ENCODE assay signal across 21 cellular contexts in genomic region chr3:18354706-18355105, GRCh38.
DNase-seq lines count a peak whose midpoint lies in the region; ATAC-seq, FAIRE-seq and TF ChIP-seq lines count a peak whose summit lies in the region.
"Had no signal": no experiment of that assay in that cellular context is flagged by ENCODE, and none has a peak within 500 bp of the region (broad histone marks: within the 10 kb centered on the region; RNA-seq: fewer than 3 reads in every experiment).

No MANE protein-coding gene starts in this region.

- TF ChIP-seq POLR2A in thyroid gland (IDR thresholded peaks at IDR 0.05): no peak
- TF ChIP-seq POLR2A in lower leg skin (IDR thresholded peaks at IDR 0.05): no peak

- TF ChIP-seq CTCF in CD4-positive, alpha-beta T cell (IDR thresholded peaks at IDR 0.05): no peak
- TF ChIP-seq CTCF in GM23338 (conservative IDR thresholded peaks at IDR 0.05; ENCODE audit: low read depth in 2 of 2): no peak
- TF ChIP-seq CTCF in thyroid gland (IDR thresholded peaks at IDR 0.05): no peak
- TF ChIP-seq CTCF in pancreas (IDR thresholded peaks at IDR 0.05): no peak
- no peak for TF ChIP-seq CTCF in lower leg skin (IDR thresholded peaks at IDR 0.05)

- H3K27ac ChIP-seq in CD4-positive, alpha-beta T cell (ENCODE audit: low read depth, low read length): no peak overlapping the region
- H3K27ac ChIP-seq in GM23338 (ENCODE audit: low read depth) (0 out of 2 replicates have a peak overlapping the region, but pooled peaks have one; percentile 7), thyroid gland (no peak overlapping the region), pancreas (no peak overlapping the region)
- H3K27ac ChIP-seq: C4-2B, KMS-11, PC-9, RWPE1 had no signal

- CTCF ChIA-PET in CD4-positive, alpha-beta T cell (lab: Charles Lee): interaction anchor here (1.4 to 1.6 kb wide), 2 partner anchors 10 to 34 kb away, joined by 4 to 6 read pairs; no protein-coding TSS in a partner anchor

- H3K4me2 ChIP-seq in GM23338: peak overlapping the region; percentile 35; the same call in 1 of the 2 replicates
- H3K4me2 ChIP-seq: KMS-11, PC-9 had no signal

- no peaks in the 10 kb centered on the region for H3F3A ChIP-seq in GM23338 (replicated peaks; ENCODE audit: low read depth)

- no peak for DNase-seq in CD4-positive, alpha-beta T cell
- no peak for DNase-seq in GM23338 (ENCODE audit: low spot score)
- no peak for DNase-seq in thyroid gland
- DNase-seq in pancreas: no peak
- DNase-seq in lower leg skin (ENCODE audit: low spot score in 2 of 2): no peak
- DNase-seq: DND-41, GDM1, GOT3, MV-4-11, NCI-H1417 treated with DMSO at 0.1 percent for 48 hours, NCI-H187 treated with DMSO at 0.1 percent for 48 hours, NCI-H226, NCI-H524, PC-9, SIG-M5 had no signal

- H3K4me3 Mint-ChIP-seq in CD4-positive, alpha-beta T cell: no peak overlapping the region
- H3K4me3 Mint-ChIP-seq in GM23338: no peak overlapping the region

- H3K36me3 ChIP-seq in GM23338 (ENCODE audit: insufficient read depth) (no peaks in the 10 kb centered on the region), endocrine pancreas (ENCODE audit: control insufficient read depth, insufficient read depth, low read length) (no peaks in the 10 kb centered on the region), thyroid gland (peaks cover 0 to 7% of the 10 kb centered on the region in 2 donors), pancreas (peaks cover 0 to 4% (median 0%) of the 10 kb centered on the region in 3 donors)

- no peaks in the 10 kb centered on the region for H3K9me3 Mint-ChIP-seq in CD4-positive, alpha-beta T cell
- H3K9me3 Mint-ChIP-seq in GM23338: no peaks in the 10 kb centered on the region

- H3K4me1 ChIP-seq in GM23338 (ENCODE audit: insufficient read depth): peaks cover 41% of the 10 kb centered on the region
- peaks cover 56% of the 10 kb centered on the region for H3K4me1 ChIP-seq in endocrine pancreas (ENCODE audit: control insufficient read depth, insufficient read depth, low read length)
- no peaks in the 10 kb centered on the region for H3K4me1 ChIP-seq in thyroid gland
- peaks cover 8 to 14% (median 13%) of the 10 kb centered on the region in 3 donors for H3K4me1 ChIP-seq in pancreas

- no peaks in the 10 kb centered on the region for H3K27me3 Mint-ChIP-seq in CD4-positive, alpha-beta T cell
- no peaks in the 10 kb centered on the region for H3K27me3 Mint-ChIP-seq in GM23338 (ENCODE audit: insufficient read depth, low read depth, poor library complexity)

- H3K4me1 Mint-ChIP-seq in CD4-positive, alpha-beta T cell (ENCODE audit: low read depth): peaks cover 65% of the 10 kb centered on the region
- peaks cover 60% of the 10 kb centered on the region for H3K4me1 Mint-ChIP-seq in GM23338

- 86 to 90% methylated on average over 5 of the region's 5 CpGs for WGBS in thyroid gland, 2 donors
- 40 to 41% methylated on average over 5 of the region's 5 CpGs for WGBS in pancreas, 2 donors
- WGBS in lower leg skin, 2 donors: 68 to 69% methylated on average over 5 of the region's 5 CpGs

- H3K79me2 ChIP-seq in GM23338 (replicated peaks; ENCODE audit: insufficient read depth): no peaks in the 10 kb centered on the region

- H4K20me1 ChIP-seq in GM23338 (replicated peaks; ENCODE audit: insufficient read depth): no peaks in the 10 kb centered on the region

- no peak overlapping the region for H2AFZ ChIP-seq in GM23338
- H2AFZ ChIP-seq: PC-9 had no signal

- peak; percentile 83 for FAIRE-seq in islet of Langerhans (lab: Jason Lieb, UNC)
- no peak for FAIRE-seq in pancreas (lab: Jason Lieb, UNC)

- H3K36me3 Mint-ChIP-seq in CD4-positive, alpha-beta T cell (ENCODE audit: low read depth): peaks cover 90% of the 10 kb centered on the region
- peaks cover 6% of the 10 kb centered on the region; the same call in 1 of the 3 replicates for H3K36me3 Mint-ChIP-seq in GM23338 (ENCODE audit: low read depth)

- ATAC-seq in CD4-positive, alpha-beta T cell (ENCODE audit: poor library complexity): no peak
- ATAC-seq in GM23338 (no peak), HG03469 (IDR thresholded peaks at IDR 0.05; ENCODE audit: unreplicated experiment) (no peak), pancreas (no peak)

- no peaks in the 10 kb centered on the region for H3K27me3 ChIP-seq in CD4-positive, alpha-beta T cell (ENCODE audit: control insufficient read depth, insufficient read depth, low read length)
- no peaks in the 10 kb centered on the region for H3K27me3 ChIP-seq in GM23338 (ENCODE audit: insufficient read depth)
- H3K27me3 ChIP-seq in endocrine pancreas (ENCODE audit: control insufficient read depth, insufficient read depth, low read length): no peaks in the 10 kb centered on the region
- H3K27me3 ChIP-seq in thyroid gland: no peaks in the 10 kb centered on the region
- H3K27me3 ChIP-seq in pancreas: no peaks in the 10 kb centered on the region

- no peak overlapping the region for H3K9ac ChIP-seq in endocrine pancreas (ENCODE audit: control insufficient read depth, insufficient read depth, low read length)
- H3K9ac ChIP-seq: KMS-11 had no signal

- POLR2A ChIA-PET in CD4-positive, alpha-beta T cell (lab: Charles Lee): no interaction called here

- H3K9me2 ChIP-seq in GM23338 (ENCODE audit: insufficient read depth): no peaks in the 10 kb centered on the region

- no peaks in the 10 kb centered on the region for H3K9me3 ChIP-seq in CD4-positive, alpha-beta T cell (ENCODE audit: control insufficient read depth, low read length)
- no peaks in the 10 kb centered on the region for H3K9me3 ChIP-seq in endocrine pancreas (ENCODE audit: control insufficient read depth, low read length)
- H3K9me3 ChIP-seq in thyroid gland: no peaks in the 10 kb centered on the region
- no peaks in the 10 kb centered on the region for H3K9me3 ChIP-seq in pancreas

- H3K4me3 ChIP-seq in GM23338 (no peak overlapping the region), endocrine pancreas (ENCODE audit: control insufficient read depth, insufficient read depth, low read length) (peak overlapping the region; percentile 42), thyroid gland (replicated peaks in 1 of 3) (no peak overlapping the region), pancreas (no peak overlapping the region), lower leg skin (ENCODE audit: low read depth, poor library complexity, severe bottlenecking) (no peak overlapping the region)
- H3K4me3 ChIP-seq: PC-9 had no signal

- H3K27ac Mint-ChIP-seq in CD4-positive, alpha-beta T cell: peak overlapping the region; percentile 69
- H3K27ac Mint-ChIP-seq in GM23338: peak overlapping the region; percentile 75

- intact Hi-C loops in CD4-positive, alpha-beta T cell (cut with DNase I, micrococcal nuclease): loop anchor here in 1 of 2 experiments (5.0 kb wide), 1 partner anchor 38 kb away; no protein-coding TSS in a partner anchor
- intact Hi-C loops in thyroid gland (cut with DNase I): no loop called here
- intact Hi-C loops in pancreas (cut with DNase I): no loop called here
- intact Hi-C loops in lower leg skin (cut with DNase I; ENCODE audit: low total_unique reads): no loop called here

TF ChIP-seq in GM23338, 12 proteins besides CTCF, POLR2A, EP300 and RAD21:
- no peak for TF ChIP-seq JUNB (IDR thresholded peaks at IDR 0.05; ENCODE audit: unreplicated experiment)
TF ChIP-seq in GM23338: peak in this region for 0.
